ENCODE assay signal across 8 cellular contexts in genomic region chr1:241627453-241628329, GRCh38. TPM values are rescaled to one million over a fixed set of nuclear protein-coding genes. Genes with fewer than 3 reads are reported as not detected.
DNase-seq lines count a peak whose midpoint lies in the region; ATAC-seq, FAIRE-seq and TF ChIP-seq lines count a peak whose summit lies in the region.

No MANE protein-coding gene starts in this region.

- peak overlapping the region; percentile 21 to 69 (median 55); a peak in 19 of 22 replicates for H3K27ac ChIP-seq in BLaER1 treated with 17β-estradiol and CSF1 and Interleukin-3, amounts not matched to agents 10 nM and 100 nM
- peak overlapping the region in 7 of 8 donors; percentile 9 to 74 (median 41) for H3K27ac ChIP-seq in spleen

- TF ChIP-seq CTCF in fibroblast of villous mesenchyme (IDR thresholded peaks at IDR 0.05; ENCODE audit: insufficient read depth, low read depth, low read length), result peak; percentile 65
- peak in 10 of 11 experiments; percentile 19 to 72 (median 52) for TF ChIP-seq CTCF in spleen (IDR thresholded peaks at IDR 0.05 in 8 of 11, conservative IDR thresholded peaks at IDR 0.05 in 3 of 11)

- POLR2A ChIA-PET in activated CD4-positive, alpha-beta memory T cell treated with anti-CD3 and anti-CD28 coated beads, Interleukin-2, amount 10 ng/mL, durations not matched to agents 7 days and 5 days (lab: Charles Lee), result interaction anchor here (1.3 kb wide), 1 partner anchor 17 kb away, joined by 3 read pairs; no protein-coding TSS in a partner anchor

- H3K4me2 ChIP-seq in BLaER1 treated with 17β-estradiol and CSF1 and Interleukin-3, amounts not matched to agents 10 nM and 100 nM, result peak overlapping the region; percentile 50 to 84 (median 66)

- H3K4me1 ChIP-seq in BLaER1 treated with 17β-estradiol and CSF1 and Interleukin-3, amounts not matched to agents 10 nM and 100 nM, result peaks cover 19 to 55% (median 47%) of the 10 kb centered on the region in 10 experiments
- peaks cover 0 to 26% (median 14%) of the 10 kb centered on the region in 6 donors for H3K4me1 ChIP-seq in spleen

- H3K9me3 Mint-ChIP-seq in activated CD4-positive, alpha-beta memory T cell treated with anti-CD3 and anti-CD28 coated beads, Interleukin-2, amount 10 ng/mL, durations not matched to agents 7 days and 5 days, result no peaks in the 10 kb centered on the region

- H3K36me3 ChIP-seq in BLaER1 treated with 17β-estradiol and CSF1 and Interleukin-3, amounts not matched to agents 10 nM and 100 nM, result peaks cover 11 to 53% (median 37%) of the 10 kb centered on the region in 11 experiments; a peak in 21 of 22 replicates
- H3K36me3 ChIP-seq in spleen, result peaks cover 0 to 11% (median 0%) of the 10 kb centered on the region in 6 donors

- peak overlapping the region; percentile 13 to 63 (median 50); a peak in 15 of 22 replicates for H3K9ac ChIP-seq in BLaER1 treated with 17β-estradiol and CSF1 and Interleukin-3, amounts not matched to agents 10 nM and 100 nM

- no peaks in the 10 kb centered on the region; a peak in 2 of 22 replicates for H3K9me3 ChIP-seq in BLaER1 treated with 17β-estradiol and CSF1 and Interleukin-3, amounts not matched to agents 10 nM and 100 nM (replicated peaks in 1 of 11)
- H3K9me3 ChIP-seq in spleen, result no peaks in the 10 kb centered on the region

- WGBS in spleen, 5 donors, result 28 to 40% (median 34%) methylated on average over 9 of the region's 9 CpGs

- FAIRE-seq in GM12892 (lab: Jason Lieb, UNC), result peak; percentile 75

- no peaks in the 10 kb centered on the region for H3K27me3 Mint-ChIP-seq in activated CD4-positive, alpha-beta memory T cell treated with anti-CD3 and anti-CD28 coated beads, Interleukin-2, amount 10 ng/mL, durations not matched to agents 7 days and 5 days

- DNase-seq in GM12892 (ENCODE audit: insufficient read length) (no peak), NCI-H146 (lab: John Stamatoyannopoulos, UW) (peak; percentile 50), fibroblast of villous mesenchyme (ENCODE audit: low read depth) (peak; percentile 80), spleen (no peak), islet precursor cell (no peak)
- DNase-seq in activated CD4-positive, alpha-beta memory T cell treated with anti-CD3 and anti-CD28 coated beads, Interleukin-2, amount 10 ng/mL, durations not matched to agents 7 days and 5 days, result peak; percentile 39

- H4K20me1 ChIP-seq in BLaER1 treated with 17β-estradiol and CSF1 and Interleukin-3, amounts not matched to agents 10 nM and 100 nM, result peaks cover 0 to 7% (median 0%) of the 10 kb centered on the region in 11 experiments; a peak in 2 of 22 replicates

- intact Hi-C loops in spleen (cut with DNase I; ENCODE audit: low total_unique reads), result loop anchor here (10.0 kb wide), 1 partner anchor 93 kb away; the partner anchor contains the start of gene KMO

- CTCF ChIA-PET in activated CD4-positive, alpha-beta memory T cell treated with anti-CD3 and anti-CD28 coated beads, Interleukin-2, amount 10 ng/mL, durations not matched to agents 7 days and 5 days (lab: Charles Lee), result interaction anchor here (0.6 to 4.1 kb wide), 11 partner anchors 10 to 938 kb away, joined by 3 to 49 read pairs (median 4); partner anchors contain the start of genes CHML, KMO and OPN3

- H3K27me3 ChIP-seq in BLaER1 treated with 17β-estradiol and CSF1 and Interleukin-3, amounts not matched to agents 10 nM and 100 nM, result no peaks in the 10 kb centered on the region
- no peaks in the 10 kb centered on the region for H3K27me3 ChIP-seq in spleen (replicated peaks in 1 of 7)

- H3K36me3 Mint-ChIP-seq in activated CD4-positive, alpha-beta memory T cell treated with anti-CD3 and anti-CD28 coated beads, Interleukin-2, amount 10 ng/mL, durations not matched to agents 7 days and 5 days (ENCODE audit: low read depth), result peaks cover 7% of the 10 kb centered on the region

- H3K4me3 Mint-ChIP-seq in activated CD4-positive, alpha-beta memory T cell treated with anti-CD3 and anti-CD28 coated beads, Interleukin-2, amount 10 ng/mL, durations not matched to agents 7 days and 5 days, result peak overlapping the region; percentile 9

- ATAC-seq in HG02759 (IDR thresholded peaks at IDR 0.05; ENCODE audit: unreplicated experiment), result peak; percentile 77

- peak overlapping the region; percentile 57 for H3K27ac Mint-ChIP-seq in activated CD4-positive, alpha-beta memory T cell treated with anti-CD3 and anti-CD28 coated beads, Interleukin-2, amount 10 ng/mL, durations not matched to agents 7 days and 5 days

- H3K4me3 ChIP-seq in BLaER1 treated with 17β-estradiol and CSF1 and Interleukin-3, amounts not matched to agents 10 nM and 100 nM, result peak overlapping the region in 8 of 10 experiments; percentile 5 to 49 (median 31); a peak in 11 of 20 replicates
- H3K4me3 ChIP-seq in fibroblast of villous mesenchyme (ENCODE audit: low read depth, low read length), result no peak overlapping the region
- peak overlapping the region in 1 of 8 donors; percentile 37 for H3K4me3 ChIP-seq in spleen

- TF ChIP-seq POLR2A in GM12892 (IDR thresholded peaks at IDR 0.05; ENCODE audit: low read depth, low read length), result no peak
- no peak for TF ChIP-seq POLR2A in spleen (IDR thresholded peaks at IDR 0.05)

- peaks cover 11% of the 10 kb centered on the region for H3K4me1 Mint-ChIP-seq in activated CD4-positive, alpha-beta memory T cell treated with anti-CD3 and anti-CD28 coated beads, Interleukin-2, amount 10 ng/mL, durations not matched to agents 7 days and 5 days

RNA-seq across cellular contexts. Expression of gene CHML, which starts 12.5 kb away (rescaled TPM):
- 7.7 TPM for polyA plus RNA-seq in GM12892 (2012; ENCODE audit: missing spikeins)
- total RNA-seq in activated CD4-positive, alpha-beta memory T cell treated with anti-CD3 and anti-CD28 coated beads, Interleukin-2, amount 10 ng/mL, durations not matched to agents 7 days and 5 days, result 1 to 10 TPM; 8.9 to 9.9 TPM
- total RNA-seq in fibroblast of villous mesenchyme (16.4 and 17.7 TPM in 2 replicates), spleen (10 to 100 TPM in 6 of 7 donors, 1 to 10 TPM in 1; 8.3 to 14.2 (median 11.2) TPM)
- polyA plus RNA-seq in spleen, result 1 to 10 TPM; 2.2 to 4.5 (median 3.0) TPM

RNA-seq across cellular contexts. Expression of gene OPN3, which starts 12.5 kb away (rescaled TPM):
- polyA plus RNA-seq in GM12892 (2012; ENCODE audit: missing spikeins), result 10.3 TPM
- total RNA-seq in activated CD4-positive, alpha-beta memory T cell treated with anti-CD3 and anti-CD28 coated beads, Interleukin-2, amount 10 ng/mL, durations not matched to agents 7 days and 5 days, result 1 to 10 TPM; 8.0 to 9.6 TPM
- total RNA-seq in fibroblast of villous mesenchyme (19.6 and 47.5 TPM in 2 replicates), spleen (10 to 100 TPM; 15.1 to 39.4 (median 19.6) TPM)
- 10 to 100 TPM; 23.5 to 28.9 (median 25.7) TPM for polyA plus RNA-seq in spleen

RNA-seq across cellular contexts. Expression of gene WDR64, which starts 24.4 kb away (rescaled TPM):
- polyA plus RNA-seq in GM12892 (2012; ENCODE audit: missing spikeins), result not detected
- total RNA-seq in activated CD4-positive, alpha-beta memory T cell treated with anti-CD3 and anti-CD28 coated beads, Interleukin-2, amount 10 ng/mL, durations not matched to agents 7 days and 5 days, result under 1 TPM in 1 of 2 experiments, not detected in 1; 0.13 TPM
- total RNA-seq in fibroblast of villous mesenchyme (not detected in 2 replicates), spleen (under 1 TPM in 4 of 7 donors, not detected in 3; 0.26 to 0.55 (median 0.41) TPM)
- under 1 TPM; 0.03 to 0.07 (median 0.03) TPM for polyA plus RNA-seq in spleen

Comparison
In these comparisons a context has a peak if more than half of its experiments do, and no peak if none do; other contexts are left out.
1. DNase-seq: peak in NCI-H146 (single experiment), activated CD4-positive, alpha-beta memory T cell treated with anti-CD3 and anti-CD28 coated beads, Interleukin-2, amount 10 ng/mL, durations not matched to agents 7 days and 5 days (single experiment) and fibroblast of villous mesenchyme (single experiment); none in GM12892 (single experiment), spleen (single experiment) and islet precursor cell (single experiment).